ENCODE assay signal across 23 cellular contexts in the genomic region with DNA sequence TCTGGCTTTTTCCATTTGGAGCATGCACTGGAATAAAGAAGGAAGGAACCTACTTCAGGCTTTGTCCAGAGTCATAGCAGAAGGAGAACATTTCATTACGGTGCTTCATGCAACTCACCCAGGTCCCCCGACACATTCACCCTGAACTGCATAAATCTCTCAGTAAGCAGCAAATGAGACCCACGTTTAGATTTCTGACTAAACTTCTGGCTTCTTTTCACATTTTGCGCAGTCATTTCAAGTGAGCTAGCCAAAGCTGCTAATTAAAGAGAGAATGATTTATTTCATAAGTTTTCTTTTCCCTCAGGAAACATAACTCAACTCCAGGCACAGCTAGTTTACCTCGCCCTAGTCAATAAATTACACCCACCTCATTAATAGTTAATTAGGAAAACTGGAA.
A peak's percentile ranks its signal among the peaks of the same experiment; 100 is the strongest.
DNase-seq lines count a peak whose midpoint lies in the region; TF ChIP-seq lines count a peak whose summit lies in the region.
"Had no signal": no experiment of that assay in that cellular context is flagged by ENCODE, and none has a peak within 500 bp of the region (broad histone marks: within the 10 kb centered on the region; RNA-seq: fewer than 3 reads in every experiment).

No MANE protein-coding gene starts in this region.

- H2AFZ ChIP-seq in mesenchymal stem cell (ENCODE audit: low read depth, low read length), result no peak overlapping the region

- H3K18ac ChIP-seq in mesenchymal stem cell (ENCODE audit: low read depth in 1 of 2, low read length in 2 of 2), result no peak overlapping the region

- H3K4me1 ChIP-seq in transverse colon (peaks cover 0 to 10% (median 4%) of the 10 kb centered on the region in 4 donors), HAP-1 (no peaks in the 10 kb centered on the region), mesenchymal stem cell (ENCODE audit: control insufficient read depth, insufficient read depth, low read depth, low read length) (peaks cover 2% of the 10 kb centered on the region)
- H3K4me1 ChIP-seq: psoas muscle, upper lobe of right lung had no signal

- H3K23ac ChIP-seq in mesenchymal stem cell (ENCODE audit: low read length in 2 of 2), result no peak overlapping the region

- TF ChIP-seq EP300 in transverse colon (IDR thresholded peaks at IDR 0.05; ENCODE audit: low read depth), result no peak

- no peak overlapping the region for H2BK15ac ChIP-seq in mesenchymal stem cell (ENCODE audit: low read depth, poor library complexity, severe bottlenecking)

- H2BK5ac ChIP-seq in mesenchymal stem cell (ENCODE audit: low read depth, low read length, poor library complexity, severe bottlenecking), result no peak overlapping the region

- H3K4me2 ChIP-seq in mesenchymal stem cell (ENCODE audit: low read length, poor library complexity, severe bottlenecking), result no peak overlapping the region
- H3K4me2 ChIP-seq: smooth muscle cell had no signal

- H2BK120ac ChIP-seq in mesenchymal stem cell (ENCODE audit: low read depth, low read length), result no peak overlapping the region

- intact Hi-C loops in transverse colon (cut with DNase I; ENCODE audit: low total_unique reads), result no loop called here

- H2BK12ac ChIP-seq in mesenchymal stem cell (ENCODE audit: low read length in 2 of 2), result no peak overlapping the region

- no peak overlapping the region for H3K14ac ChIP-seq in mesenchymal stem cell (ENCODE audit: low read length in 2 of 2)

- H4K91ac ChIP-seq in mesenchymal stem cell (ENCODE audit: low read length), result no peak overlapping the region

- 44 to 55% methylated on average over 2 to 5 of the region's 5 CpGs for WGBS in transverse colon (ENCODE audit: low coverage in 1 of 2), 2 donors
- 56% methylated on average over 5 of the region's 5 CpGs for WGBS in mesenchymal stem cell

- DNase-seq in GM04503 (ENCODE audit: low read depth) (peak; percentile 68), chondrocyte (ENCODE audit: low spot score) (no peak), nephron progenitor cell (no peak), transverse colon (no peak), HAP-1 (ENCODE audit: low spot score in 2 of 2) (no peak), mesenchymal stem cell (no peak), caudate nucleus (lab: John Stamatoyannopoulos, UW) (no peak)
- DNase-seq in stimulated activated CD4-positive, alpha-beta T cell treated with anti-CD3 and anti-CD28 coated beads, Interleukin-4, amount 100 ng/mL, for 1 hour, result no peak
- DNase-seq: activated CD8-positive, alpha-beta memory T cell treated with anti-CD3 and anti-CD28 coated beads for 24 hours; activated effector memory CD4-positive, alpha-beta T cell treated with anti-CD3 and anti-CD28 coated beads, Interleukin-2, amount 50 U/mL, for 16 hours; activated naive CD8-positive, alpha-beta T cell treated with anti-CD3 and anti-CD28 coated beads for 36 hours; activated T-cell treated with anti-CD3 and anti-CD28 coated beads, Interleukin-2, amount 50 U/mL, for 1 hour; DND-41; foreskin melanocyte; Kasumi-1; left cardiac atrium; mammary epithelial cell; psoas muscle; stimulated activated CD4-positive, alpha-beta T cell treated with anti-CD3 and anti-CD28 coated beads, Interleukin-2, amount 100 ng/mL, for 24 hours; T-helper 2 cell; upper lobe of right lung had no signal

- H3K36me3 ChIP-seq in transverse colon (no peaks in the 10 kb centered on the region), HAP-1 (replicated peaks) (no peaks in the 10 kb centered on the region), mesenchymal stem cell (ENCODE audit: control insufficient read depth in 1 of 2, insufficient read depth in 2 of 2, low read depth in 1 of 2, low read length in 2 of 2) (no peaks in the 10 kb centered on the region)
- H3K36me3 ChIP-seq: neutrophil, upper lobe of right lung had no signal

- no peaks in the 10 kb centered on the region for H3K9me3 ChIP-seq in transverse colon
- no peaks in the 10 kb centered on the region for H3K9me3 ChIP-seq in HAP-1
- peaks cover 3% of the 10 kb centered on the region for H3K9me3 ChIP-seq in mesenchymal stem cell (ENCODE audit: control insufficient read depth, low read length)
- H3K9me3 ChIP-seq: neutrophil, psoas muscle, upper lobe of right lung had no signal

- H3K36me3 Mint-ChIP-seq in chondrocyte (ENCODE audit: low read depth) (no peaks in the 10 kb centered on the region), nephron progenitor cell (ENCODE audit: low read depth) (peaks cover 11% of the 10 kb centered on the region)
- H3K36me3 Mint-ChIP-seq: activated naive CD8-positive, alpha-beta T cell treated with anti-CD3 and anti-CD28 coated beads for 36 hours had no signal

- no peak overlapping the region for H2AK5ac ChIP-seq in mesenchymal stem cell (ENCODE audit: low read length, severe bottlenecking)

- H3K4me3 Mint-ChIP-seq in chondrocyte (ENCODE audit: unreplicated experiment) (no peak overlapping the region), nephron progenitor cell (peak overlapping the region; percentile 21)
- H3K4me3 Mint-ChIP-seq: activated naive CD8-positive, alpha-beta T cell treated with anti-CD3 and anti-CD28 coated beads for 36 hours had no signal

- H3K4me3 ChIP-seq in transverse colon (no peak overlapping the region), HAP-1 (no peak overlapping the region), mesenchymal stem cell (ENCODE audit: insufficient read depth in 1 of 2, low read depth in 1 of 2, low read length in 2 of 2) (no peak overlapping the region)
- H3K4me3 ChIP-seq: psoas muscle, smooth muscle cell, upper lobe of right lung had no signal

- H3K79me1 ChIP-seq in mesenchymal stem cell (replicated peaks; ENCODE audit: low read length, poor library complexity, severe bottlenecking), result no peaks in the 10 kb centered on the region

- no peak for TF ChIP-seq POLR2A in transverse colon (IDR thresholded peaks at IDR 0.05)

- in situ Hi-C loops in transverse colon (cut with MboI; ENCODE audit: low pct_ligation_motif_present in 1 of 4, low pct_unique_long_range_greater_than_20kb in 1 of 4, low sequenced_read_pairs in 3 of 4), result no loop called here
- in situ Hi-C loops in HAP-1 (cut with MboI; ENCODE audit: low sequenced_read_pairs), result no loop called here

- H3K27ac ChIP-seq in transverse colon, result peak overlapping the region; percentile 51 to 79 (median 68)
- no peak overlapping the region for H3K27ac ChIP-seq in mesenchymal stem cell (ENCODE audit: low read length, poor library complexity, severe bottlenecking)
- H3K27ac ChIP-seq in caudate nucleus (ENCODE audit: low read depth, low read length), result no peak overlapping the region
- H3K27ac ChIP-seq: neutrophil, psoas muscle, upper lobe of right lung had no signal

- H3K9me3 Mint-ChIP-seq in chondrocyte (ENCODE audit: low read depth) (no peaks in the 10 kb centered on the region), nephron progenitor cell (peaks cover 12% of the 10 kb centered on the region)
- H3K9me3 Mint-ChIP-seq: activated naive CD8-positive, alpha-beta T cell treated with anti-CD3 and anti-CD28 coated beads for 36 hours had no signal

- TF ChIP-seq CTCF in chondrocyte (IDR thresholded peaks at IDR 0.05) (no peak), nephron progenitor cell (IDR thresholded peaks at IDR 0.05) (no peak), transverse colon (IDR thresholded peaks at IDR 0.05) (no peak)

- no peak overlapping the region for H4K8ac ChIP-seq in mesenchymal stem cell (ENCODE audit: low read length)

- H3K27me3 Mint-ChIP-seq in chondrocyte (ENCODE audit: low read depth) (no peaks in the 10 kb centered on the region), nephron progenitor cell (ENCODE audit: low read depth, poor library complexity) (no peaks in the 10 kb centered on the region)

- H3K9ac ChIP-seq in mesenchymal stem cell (ENCODE audit: low read length), result no peak overlapping the region

- H3K4me1 Mint-ChIP-seq in chondrocyte (ENCODE audit: low read depth), result peaks cover 65% of the 10 kb centered on the region
- peaks cover 82% of the 10 kb centered on the region for H3K4me1 Mint-ChIP-seq in nephron progenitor cell
- H3K4me1 Mint-ChIP-seq: activated naive CD8-positive, alpha-beta T cell treated with anti-CD3 and anti-CD28 coated beads for 36 hours had no signal

- H3K4ac ChIP-seq in mesenchymal stem cell (ENCODE audit: low read depth in 1 of 2, low read length in 2 of 2), result no peak overlapping the region

- no peaks in the 10 kb centered on the region for H3K27me3 ChIP-seq in transverse colon
- no peaks in the 10 kb centered on the region for H3K27me3 ChIP-seq in HAP-1 (ENCODE audit: low read depth)
- H3K27me3 ChIP-seq in mesenchymal stem cell (ENCODE audit: control insufficient read depth in 1 of 2, insufficient read depth in 1 of 2, low read length in 2 of 2), result no peaks in the 10 kb centered on the region
- H3K27me3 ChIP-seq: neutrophil, upper lobe of right lung had no signal

- H3K27ac Mint-ChIP-seq in chondrocyte (ENCODE audit: unreplicated experiment) (peak overlapping the region; percentile 70), nephron progenitor cell (peak overlapping the region; percentile 99)
- H3K27ac Mint-ChIP-seq: activated naive CD8-positive, alpha-beta T cell treated with anti-CD3 and anti-CD28 coated beads for 36 hours had no signal

Comparison
In these comparisons a context has a peak if more than half of its experiments do, and no peak if none do; other contexts are left out.
1. H3K27ac ChIP-seq: peak in transverse colon (4 of 4); none in mesenchymal stem cell (single experiment) and caudate nucleus (single experiment).